Comparison of ENCODE assay signal across 12 cellular contexts in genomic region chr22:39908737-39909136, GRCh38. TPM values are rescaled to one million over a fixed set of nuclear protein-coding genes. Genes with fewer than 3 reads are reported as not detected.
A peak's percentile ranks its signal among the peaks of the same experiment; 100 is the strongest.
DNase-seq lines count a peak whose midpoint lies in the region; ATAC-seq and TF ChIP-seq lines count a peak whose summit lies in the region.
"Had no signal": no experiment of that assay in that cellular context is flagged by ENCODE, and none has a peak within 500 bp of the region (broad histone marks: within the 10 kb centered on the region; RNA-seq: fewer than 3 reads in every experiment).

No MANE protein-coding gene starts in this region.

- no peaks in the 10 kb centered on the region for H3K9me3 Mint-ChIP-seq in CD8-positive, alpha-beta T cell
- H3K9me3 Mint-ChIP-seq in activated CD8-positive, alpha-beta T cell treated with anti-CD3 and anti-CD28 coated beads, Interleukin-2, amount 10 ng/mL, durations not matched to agents 7 days and 5 days (ENCODE audit: insufficient read depth) = no peaks in the 10 kb centered on the region
- H3K9me3 Mint-ChIP-seq: WTC11 had no signal

- intact Hi-C loops in CD8-positive, alpha-beta T cell (cut with DNase I, micrococcal nuclease) = loop anchor here (1.0 to 10.0 kb wide), 5 partner anchors 7 to 416 kb away; partner anchors contain the start of genes GRAP2 (in 1 of the 2) and RPS19BP1 (in 1 of the 2)
- intact Hi-C loops in right lobe of liver (cut with DNase I) = no loop called here

- peak overlapping the region; percentile 57 for H3K4me3 ChIP-seq in CD8-positive, alpha-beta T cell (ENCODE audit: low read depth, low read length)
- H3K4me3 ChIP-seq in HEK293 (ENCODE audit: low read depth, low read length) (no peak overlapping the region), fibroblast of mammary gland (ENCODE audit: control insufficient read depth, low read depth, low read length) (no peak overlapping the region), right lobe of liver (no peak overlapping the region)

- H3K9me3 ChIP-seq in CD8-positive, alpha-beta T cell (ENCODE audit: low read length) = no peaks in the 10 kb centered on the region
- H3K9me3 ChIP-seq in HEK293 (ENCODE audit: control insufficient read depth, insufficient read depth, low read depth, low read length) (no peaks in the 10 kb centered on the region), right lobe of liver (no peaks in the 10 kb centered on the region)

- CTCF ChIA-PET in CD8-positive, alpha-beta T cell (lab: Charles Lee) = interaction anchor here (0.8 to 3.8 kb wide), 10 partner anchors 8 to 116 kb away, joined by 3 to 36 read pairs (median 5); no protein-coding TSS in a partner anchor
- CTCF ChIA-PET in HEK293 (lab: Yijun Ruan, JAX) = interaction anchor here (0.5 to 1.2 kb wide), 2 partner anchors 24 to 1019 kb away, joined by 3 to 9 read pairs; no protein-coding TSS in a partner anchor
- CTCF ChIA-PET in activated CD8-positive, alpha-beta T cell treated with anti-CD3 and anti-CD28 coated beads, Interleukin-2, amount 10 ng/mL, durations not matched to agents 7 days and 5 days (lab: Charles Lee) = interaction anchor here (0.8 to 16.0 kb wide), 9 partner anchors 9 to 374 kb away, joined by 3 to 242 read pairs (median 6); no protein-coding TSS in a partner anchor

- H3K36me3 ChIP-seq in CD8-positive, alpha-beta T cell (ENCODE audit: insufficient read depth, low read length) = no peaks in the 10 kb centered on the region
- H3K36me3 ChIP-seq in HEK293 (ENCODE audit: control insufficient read depth in 2 of 2, insufficient read depth in 1 of 2, low read length in 2 of 2) = no peaks in the 10 kb centered on the region
- H3K36me3 ChIP-seq in right lobe of liver = no peaks in the 10 kb centered on the region

- H3K27me3 Mint-ChIP-seq in CD8-positive, alpha-beta T cell (ENCODE audit: low read depth) = no peaks in the 10 kb centered on the region
- no peaks in the 10 kb centered on the region for H3K27me3 Mint-ChIP-seq in activated CD8-positive, alpha-beta T cell treated with anti-CD3 and anti-CD28 coated beads, Interleukin-2, amount 10 ng/mL, durations not matched to agents 7 days and 5 days (ENCODE audit: low read depth)

- TF ChIP-seq CTCF in CD8-positive, alpha-beta T cell (IDR thresholded peaks at IDR 0.05) = no peak
- TF ChIP-seq CTCF in HEK293 (tag by site-specific recombination; IDR thresholded peaks at IDR 0.05) (no peak), fibroblast of mammary gland (conservative IDR thresholded peaks at IDR 0.05; ENCODE audit: control insufficient read depth, insufficient read depth, low read depth, low read length) (no peak), right lobe of liver (IDR thresholded peaks at IDR 0.05) (no peak)

- peak overlapping the region; percentile 97 for H3K27ac Mint-ChIP-seq in CD8-positive, alpha-beta T cell
- peak overlapping the region; percentile 97 for H3K27ac Mint-ChIP-seq in activated CD8-positive, alpha-beta T cell treated with anti-CD3 and anti-CD28 coated beads, Interleukin-2, amount 10 ng/mL, durations not matched to agents 7 days and 5 days
- H3K27ac Mint-ChIP-seq: WTC11 had no signal

- POLR2A ChIA-PET in CD8-positive, alpha-beta T cell (lab: Charles Lee) = interaction anchor here (1.0 to 16.9 kb wide), 5 partner anchors 9 to 269 kb away, joined by 3 to 260 read pairs (median 22); partner anchors contain the start of gene TNRC6B
- POLR2A ChIA-PET in HEK293 (lab: Yijun Ruan, JAX) = no interaction called here
- POLR2A ChIA-PET in activated CD8-positive, alpha-beta T cell treated with anti-CD3 and anti-CD28 coated beads, Interleukin-2, amount 10 ng/mL, durations not matched to agents 7 days and 5 days (lab: Charles Lee) = interaction anchor here (0.9 to 17.3 kb wide), 6 partner anchors 6 to 269 kb away, joined by 3 to 412 read pairs (median 10); partner anchors contain the start of genes GRAP2 and TNRC6B

- H3K27ac ChIP-seq in CD8-positive, alpha-beta T cell (ENCODE audit: low read depth, low read length) = peak overlapping the region; percentile 20
- H3K27ac ChIP-seq in HEK293 (ENCODE audit: extremely low read depth, low read depth, low read length) (no peak overlapping the region), right lobe of liver (no peak overlapping the region)

- 51% methylated on average over 4 of the region's 5 CpGs for WGBS in right lobe of liver (ENCODE audit: insufficient coverage, low coverage, low lambda C conversion rate, missing lambda C conversion rate)

- peaks cover 61% of the 10 kb centered on the region for H3K4me1 ChIP-seq in CD8-positive, alpha-beta T cell (ENCODE audit: insufficient read depth, low read length)
- no peaks in the 10 kb centered on the region for H3K4me1 ChIP-seq in HEK293 (ENCODE audit: control insufficient read depth, insufficient read depth, low read length)
- no peaks in the 10 kb centered on the region for H3K4me1 ChIP-seq in right lobe of liver

- DNase-seq in CD8-positive, alpha-beta T cell = peak in 3 of 7 experiments; percentile 48 to 54 (median 53)
- peak; percentile 60 for DNase-seq in activated CD8-positive, alpha-beta T cell treated with anti-CD3 and anti-CD28 coated beads, Interleukin-2, amount 10 ng/mL, durations not matched to agents 7 days and 5 days
- DNase-seq in fibroblast of mammary gland (ENCODE audit: low read depth) (peak; percentile 54), NCI-H2029 treated with DMSO at 0.1 percent for 48 hours (lab: John Stamatoyannopoulos, UW) (no peak), right lobe of liver (no peak)
- DNase-seq: left cardiac atrium, NCI-H1930 had no signal

- peak overlapping the region; percentile 97 for H3K4me3 Mint-ChIP-seq in CD8-positive, alpha-beta T cell
- peak overlapping the region; percentile 95 for H3K4me3 Mint-ChIP-seq in activated CD8-positive, alpha-beta T cell treated with anti-CD3 and anti-CD28 coated beads, Interleukin-2, amount 10 ng/mL, durations not matched to agents 7 days and 5 days
- H3K4me3 Mint-ChIP-seq: WTC11 had no signal

- H3K27me3 ChIP-seq in CD8-positive, alpha-beta T cell (ENCODE audit: insufficient read depth, low read length) = no peaks in the 10 kb centered on the region
- no peaks in the 10 kb centered on the region for H3K27me3 ChIP-seq in right lobe of liver

- TF ChIP-seq POLR2A in right lobe of liver (IDR thresholded peaks at IDR 0.05) = no peak

- peaks cover 79% of the 10 kb centered on the region for H3K4me1 Mint-ChIP-seq in CD8-positive, alpha-beta T cell (ENCODE audit: low read depth)
- peaks cover 72% of the 10 kb centered on the region for H3K4me1 Mint-ChIP-seq in activated CD8-positive, alpha-beta T cell treated with anti-CD3 and anti-CD28 coated beads, Interleukin-2, amount 10 ng/mL, durations not matched to agents 7 days and 5 days (ENCODE audit: low read depth)

- peaks cover 69% of the 10 kb centered on the region for H3K36me3 Mint-ChIP-seq in CD8-positive, alpha-beta T cell
- H3K36me3 Mint-ChIP-seq in activated CD8-positive, alpha-beta T cell treated with anti-CD3 and anti-CD28 coated beads, Interleukin-2, amount 10 ng/mL, durations not matched to agents 7 days and 5 days (ENCODE audit: low read depth) = peaks cover 82% of the 10 kb centered on the region
- H3K36me3 Mint-ChIP-seq: WTC11 had no signal

- peak; percentile 51 for ATAC-seq in CD8-positive, alpha-beta T cell
- ATAC-seq in activated CD8-positive, alpha-beta T cell treated with anti-CD3 and anti-CD28 coated beads, Interleukin-2, amount 10 ng/mL, durations not matched to agents 7 days and 5 days = peak; percentile 34
- ATAC-seq in GM21576 (IDR thresholded peaks at IDR 0.05; ENCODE audit: unreplicated experiment) (no peak), right lobe of liver (no peak), HG03520 (IDR thresholded peaks at IDR 0.05; ENCODE audit: unreplicated experiment) (no peak)
- ATAC-seq: WTC11 had no signal

TF ChIP-seq in HEK293, 187 proteins besides CTCF, POLR2A, EP300 and RAD21:
- TF ChIP-seq SCRT2 (tag by site-specific recombination; IDR thresholded peaks at IDR 0.05) = peak; percentile 35; the same call in 1 of the 2 replicates
- no peak for TF ChIP-seq KLF1 (tag by site-specific recombination; IDR thresholded peaks at IDR 0.05)
- TF ChIP-seq ZNF837 (tag by site-specific recombination; IDR thresholded peaks at IDR 0.05) = no peak
- TF ChIP-seq ZBTB17 (tag by site-specific recombination; IDR thresholded peaks at IDR 0.05) = peak; percentile 25; the same call in 1 of the 2 replicates

RNA-seq across cellular contexts. Expression of gene GRAP2, which starts 7.9 kb away (rescaled TPM):
- 100 to 1,000 TPM; 105 TPM for total RNA-seq in CD8-positive, alpha-beta T cell
- total RNA-seq in activated CD8-positive, alpha-beta T cell treated with anti-CD3 and anti-CD28 coated beads, Interleukin-2, amount 10 ng/mL, durations not matched to agents 7 days and 5 days = 100 to 1,000 TPM; 235 to 239 TPM
- total RNA-seq in right lobe of liver = 1 to 10 TPM in 1 of 6 experiments, under 1 TPM in 5; 0.46 to 1.7 (median 0.74) TPM

RNA-seq across cellular contexts. Expression of gene ENTHD1, which starts 15.2 kb away (rescaled TPM):
- not detected for total RNA-seq in CD8-positive, alpha-beta T cell
- total RNA-seq in activated CD8-positive, alpha-beta T cell treated with anti-CD3 and anti-CD28 coated beads, Interleukin-2, amount 10 ng/mL, durations not matched to agents 7 days and 5 days = under 1 TPM in 1 of 2 experiments, not detected in 1; 0.11 TPM
- not detected for total RNA-seq in right lobe of liver
- total RNA-seq: left cardiac atrium, temporal lobe, WTC11 had no signal

RNA-seq across cellular contexts. Expression of gene TMA7B, which starts 51.5 kb away (rescaled TPM):
- total RNA-seq in CD8-positive, alpha-beta T cell = 10 to 100 TPM in 1 of 2 experiments, 1 to 10 TPM in 1; 9.0 to 12.0 TPM
- total RNA-seq in activated CD8-positive, alpha-beta T cell treated with anti-CD3 and anti-CD28 coated beads, Interleukin-2, amount 10 ng/mL, durations not matched to agents 7 days and 5 days = 1 to 10 TPM; 8.6 to 8.7 TPM
- under 1 TPM in 1 of 6 experiments, not detected in 5; 0.20 TPM for total RNA-seq in right lobe of liver
- total RNA-seq: left cardiac atrium, WTC11 had no signal

Comparison
In these comparisons a context has a peak if more than half of its experiments do, and no peak if none do; other contexts are left out.
1. ATAC-seq: peak in CD8-positive, alpha-beta T cell (single experiment) and activated CD8-positive, alpha-beta T cell treated with anti-CD3 and anti-CD28 coated beads, Interleukin-2, amount 10 ng/mL, durations not matched to agents 7 days and 5 days (single experiment); none in GM21576 (single experiment), right lobe of liver (0 of 4) and HG03520 (single experiment).
2. DNase-seq: peak in activated CD8-positive, alpha-beta T cell treated with anti-CD3 and anti-CD28 coated beads, Interleukin-2, amount 10 ng/mL, durations not matched to agents 7 days and 5 days (single experiment) and fibroblast of mammary gland (single experiment); none in NCI-H2029 treated with DMSO at 0.1 percent for 48 hours (single experiment) and right lobe of liver (0 of 3).
3. RNA of gene GRAP2, which starts 7.9 kb away (total RNA-seq): 235 to 239 TPM in activated CD8-positive, alpha-beta T cell treated with anti-CD3 and anti-CD28 coated beads, Interleukin-2, amount 10 ng/mL, durations not matched to agents 7 days and 5 days and 105 TPM in CD8-positive, alpha-beta T cell; 0.46 to 1.7 TPM in right lobe of liver; every median in the first group is over 10 times any median in the second.
4. RNA of gene TMA7B, which starts 51.5 kb away (total RNA-seq): 9.0 to 12.0 TPM in CD8-positive, alpha-beta T cell and 8.6 to 8.7 TPM in activated CD8-positive, alpha-beta T cell treated with anti-CD3 and anti-CD28 coated beads, Interleukin-2, amount 10 ng/mL, durations not matched to agents 7 days and 5 days; 0.20 TPM in right lobe of liver; every median in the first group is over 4 times any median in the second.
5. intact Hi-C loops: an anchor here in CD8-positive, alpha-beta T cell (1.0 to 10.0 kb wide); none called in right lobe of liver.